In the genomic region with DNA sequence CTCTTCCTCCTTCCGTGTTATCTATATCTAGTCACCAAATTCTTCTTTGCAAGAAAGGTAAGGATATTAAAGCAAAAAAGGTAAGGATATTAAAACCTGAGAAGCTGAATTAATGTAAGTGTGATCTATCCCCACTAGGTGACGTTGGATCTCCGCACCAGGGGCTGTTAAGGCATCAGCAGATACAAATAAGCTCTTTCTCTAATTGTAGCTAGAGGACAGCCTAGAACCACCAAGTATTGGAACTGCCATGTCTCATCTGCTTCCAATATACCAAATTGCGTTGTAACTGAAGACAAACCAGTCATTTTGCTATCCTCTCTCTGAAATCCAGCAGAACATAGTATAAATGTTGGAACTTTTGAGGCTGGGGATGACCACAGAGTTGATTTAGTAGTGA, we compare ENCODE assay signal across 12 cellular contexts.
A peak's percentile ranks its signal among the peaks of the same experiment; 100 is the strongest.
DNase-seq lines count a peak whose midpoint lies in the region; ATAC-seq and TF ChIP-seq lines count a peak whose summit lies in the region.
"Had no signal": no experiment of that assay in that cellular context is flagged by ENCODE, and none has a peak within 500 bp of the region (broad histone marks: within the 10 kb centered on the region; RNA-seq: fewer than 3 reads in every experiment).

No MANE protein-coding gene starts in this region.

- peaks cover 7% of the 10 kb centered on the region for H3K4me1 ChIP-seq in left ventricle myocardium inferior

- H3K4me3 ChIP-seq in brain microvascular endothelial cell (ENCODE audit: low read depth, low read length): no peak overlapping the region
- no peak overlapping the region for H3K4me3 ChIP-seq in left ventricle myocardium inferior

- intact Hi-C loops in left ventricle myocardium inferior (cut with micrococcal nuclease): no loop called here

- DNase-seq in AG08396 (ENCODE audit: low spot score): peak; percentile 3
- peak; percentile 11 for DNase-seq in HT1080 (ENCODE audit: low read depth)
- no peak for DNase-seq in brain microvascular endothelial cell
- DNase-seq in left ventricle myocardium inferior: peak; percentile 21
- DNase-seq in KG1 (lab: John Stamatoyannopoulos, UW): no peak
- DNase-seq in GM10248 (ENCODE audit: extremely low spot score): no peak
- no peak for DNase-seq in GM13976 (ENCODE audit: low spot score)
- DNase-seq: amniotic stem cell; DMS153; NK-92 treated with Interleukin-12 subunit alpha and Interleukin-12 subunit beta, amount 100 ng/mL, for 24 hours; stimulated activated CD4-positive, alpha-beta T cell treated with anti-CD3 and anti-CD28 coated beads, Interleukin-4, amount 100 ng/mL, for 1 hour had no signal

- CTCF ChIA-PET in GM10248 (lab: Yijun Ruan, JAX): interaction anchor here (1.8 to 2.7 kb wide), 2 partner anchors 18 to 24 kb away, joined by 4 to 7 read pairs; no protein-coding TSS in a partner anchor

- H3K27ac ChIP-seq in brain microvascular endothelial cell (no peak overlapping the region), left ventricle myocardium inferior (replicated peaks) (no peak overlapping the region)

- in situ Hi-C loops in brain microvascular endothelial cell (cut with HindIII; ENCODE audit: low pct_ligation_motif_present, low sequenced_read_pairs) (no loop called here), GM13976 (cut with MboI; ENCODE audit: low sequenced_read_pairs, unreplicated experiment) (no loop called here)

- H3K9me3 ChIP-seq in left ventricle myocardium inferior (replicated peaks): peaks cover 20% of the 10 kb centered on the region

- POLR2A ChIA-PET in GM10248 (lab: Yijun Ruan, JAX): no interaction called here

- ATAC-seq in GM18520 (IDR thresholded peaks at IDR 0.05; ENCODE audit: unreplicated experiment): no peak

- H3K27me3 ChIP-seq in brain microvascular endothelial cell (replicated peaks): no peaks in the 10 kb centered on the region
- no peaks in the 10 kb centered on the region for H3K27me3 ChIP-seq in left ventricle myocardium inferior (ENCODE audit: low read depth)

- H3K36me3 ChIP-seq in brain microvascular endothelial cell (replicated peaks) (no peaks in the 10 kb centered on the region), left ventricle myocardium inferior (no peaks in the 10 kb centered on the region)

- peak; percentile 17 for TF ChIP-seq CTCF in brain microvascular endothelial cell (IDR thresholded peaks at IDR 0.05; ENCODE audit: low read depth, low read length, missing control alignments)
- peak; percentile 63 for TF ChIP-seq CTCF in left ventricle myocardium inferior (IDR thresholded peaks at IDR 0.05; ENCODE audit: borderline replicate concordance)
- no peak for TF ChIP-seq CTCF in GM10248 (IDR thresholded peaks at IDR 0.05; ENCODE audit: control extremely low read depth, extremely low read depth, low read depth, missing control alignments)
- TF ChIP-seq CTCF in GM13976 (IDR thresholded peaks at IDR 0.05; ENCODE audit: borderline replicate concordance, control extremely low read depth, extremely low read depth, insufficient read depth, missing control alignments): no peak

Comparison
In these comparisons a context has a peak if more than half of its experiments do, and no peak if none do; other contexts are left out.
1. DNase-seq: peak in AG08396 (single experiment), HT1080 (single experiment) and left ventricle myocardium inferior (single experiment); none in brain microvascular endothelial cell (single experiment), KG1 (single experiment), GM10248 (single experiment) and GM13976 (single experiment).
2. CTCF ChIP-seq: peak in brain microvascular endothelial cell (single experiment) and left ventricle myocardium inferior (single experiment); none in GM10248 (single experiment) and GM13976 (single experiment).